Comparison of ENCODE assay signal across 12 cellular contexts in genomic region chr18:13379062-13379800, GRCh38.
A peak's percentile ranks its signal among the peaks of the same experiment; 100 is the strongest.
DNase-seq lines count a peak whose midpoint lies in the region; ATAC-seq and TF ChIP-seq lines count a peak whose summit lies in the region.
"Had no signal": no experiment of that assay in that cellular context is flagged by ENCODE, and none has a peak within 500 bp of the region (broad histone marks: within the 10 kb centered on the region; RNA-seq: fewer than 3 reads in every experiment).

No MANE protein-coding gene starts in this region.

- no peaks in the 10 kb centered on the region for H3K36me3 ChIP-seq in stomach

- TF ChIP-seq CTCF in natural killer cell (IDR thresholded peaks at IDR 0.05) (no peak), stomach (IDR thresholded peaks at IDR 0.05) (no peak)

- peaks cover 21 to 70% (median 41%) of the 10 kb centered on the region in 4 donors for H3K4me1 ChIP-seq in stomach

- DNase-seq in natural killer cell treated with Interleukin-12 subunit alpha and Interleukin-12 subunit beta and Interleukin-15 and Interleukin-18, amount 100 ng/mL, for 72 hours (ENCODE audit: low spot score) = peak; percentile 47
- DNase-seq in natural killer cell (no peak), left colon (peak in 1 of 2 donors; percentile 23), HEK293T (ENCODE audit: extremely low spot score) (no peak), stomach (no peak)
- DNase-seq in activated naive CD8-positive, alpha-beta T cell treated with anti-CD3 and anti-CD28 coated beads, Interleukin-2, amount 50 U/mL, for 24 hours = no peak
- no peak for DNase-seq in effector CD8-positive, alpha-beta T cell (lab: John Stamatoyannopoulos, UW)
- DNase-seq: NCI-H1105 treated with DMSO at 0.1 percent for 48 hours, occipital lobe had no signal

- no peak for TF ChIP-seq POLR2A in stomach (IDR thresholded peaks at IDR 0.05)

- H3K4me3 ChIP-seq in stomach = no peak overlapping the region

- no peak overlapping the region for H3K27ac Mint-ChIP-seq in natural killer cell treated with Interleukin-12 subunit alpha and Interleukin-12 subunit beta and Interleukin-15 and Interleukin-18, amount 100 ng/mL, for 72 hours
- H3K27ac Mint-ChIP-seq in natural killer cell = peak overlapping the region in 1 of 2 donors; percentile 26
- H3K27ac Mint-ChIP-seq in activated naive CD8-positive, alpha-beta T cell treated with anti-CD3 and anti-CD28 coated beads, Interleukin-2, amount 50 U/mL, for 24 hours = peak overlapping the region; percentile 87
- H3K27ac Mint-ChIP-seq: stimulated activated memory B cell treated with anti-CD40 and anti-IgM and Interleukin-4, amounts not matched to agents 10 μg/mL and 1 μg/mL and 100 μg/mL, for 72 hours had no signal

- CTCF ChIA-PET in HEK293T (lab: Yijun Ruan, JAX) = no interaction called here

- no peaks in the 10 kb centered on the region for H3K9me3 ChIP-seq in stomach

- no peak overlapping the region for H3K27ac ChIP-seq in stomach

- POLR2A ChIA-PET in HEK293T (lab: Yijun Ruan, JAX) = no interaction called here

- no peak for TF ChIP-seq EP300 in stomach (IDR thresholded peaks at IDR 0.05)

- H3K4me3 Mint-ChIP-seq in natural killer cell treated with Interleukin-12 subunit alpha and Interleukin-12 subunit beta and Interleukin-15 and Interleukin-18, amount 100 ng/mL, for 72 hours = no peak overlapping the region
- H3K4me3 Mint-ChIP-seq in natural killer cell = no peak overlapping the region
- no peak overlapping the region for H3K4me3 Mint-ChIP-seq in activated naive CD8-positive, alpha-beta T cell treated with anti-CD3 and anti-CD28 coated beads, Interleukin-2, amount 50 U/mL, for 24 hours
- H3K4me3 Mint-ChIP-seq: CD8-positive, alpha-beta T cell; stimulated activated memory B cell treated with anti-CD40 and anti-IgM and Interleukin-4, amounts not matched to agents 10 μg/mL and 1 μg/mL and 100 μg/mL, for 72 hours had no signal

- peaks cover 23 to 27% of the 10 kb centered on the region in 2 donors for H3K4me1 Mint-ChIP-seq in natural killer cell treated with Interleukin-12 subunit alpha and Interleukin-12 subunit beta and Interleukin-15 and Interleukin-18, amount 100 ng/mL, for 72 hours (ENCODE audit: low read depth in 2 of 2)
- H3K4me1 Mint-ChIP-seq in natural killer cell = peaks cover 17 to 19% of the 10 kb centered on the region in 2 donors
- H3K4me1 Mint-ChIP-seq in activated naive CD8-positive, alpha-beta T cell treated with anti-CD3 and anti-CD28 coated beads, Interleukin-2, amount 50 U/mL, for 24 hours = peaks cover 90% of the 10 kb centered on the region

- peaks cover 0 to 4% of the 10 kb centered on the region in 2 donors for H3K27me3 Mint-ChIP-seq in natural killer cell treated with Interleukin-12 subunit alpha and Interleukin-12 subunit beta and Interleukin-15 and Interleukin-18, amount 100 ng/mL, for 72 hours
- H3K27me3 Mint-ChIP-seq in natural killer cell (ENCODE audit: low read depth in 2 of 2) = no peaks in the 10 kb centered on the region
- H3K27me3 Mint-ChIP-seq in activated naive CD8-positive, alpha-beta T cell treated with anti-CD3 and anti-CD28 coated beads, Interleukin-2, amount 50 U/mL, for 24 hours = no peaks in the 10 kb centered on the region
- H3K27me3 Mint-ChIP-seq: stimulated activated memory B cell treated with anti-CD40 and anti-IgM and Interleukin-4, amounts not matched to agents 10 μg/mL and 1 μg/mL and 100 μg/mL, for 72 hours had no signal

- H3K27me3 ChIP-seq in stomach = no peaks in the 10 kb centered on the region

- H3K9me3 Mint-ChIP-seq in natural killer cell treated with Interleukin-12 subunit alpha and Interleukin-12 subunit beta and Interleukin-15 and Interleukin-18, amount 100 ng/mL, for 72 hours = no peaks in the 10 kb centered on the region
- H3K9me3 Mint-ChIP-seq in natural killer cell = no peaks in the 10 kb centered on the region
- H3K9me3 Mint-ChIP-seq in activated naive CD8-positive, alpha-beta T cell treated with anti-CD3 and anti-CD28 coated beads, Interleukin-2, amount 50 U/mL, for 24 hours = no peaks in the 10 kb centered on the region
- H3K9me3 Mint-ChIP-seq: CD8-positive, alpha-beta T cell; stimulated activated memory B cell treated with anti-CD40 and anti-IgM and Interleukin-4, amounts not matched to agents 10 μg/mL and 1 μg/mL and 100 μg/mL, for 72 hours had no signal

- ATAC-seq in natural killer cell treated with Interleukin-12 subunit alpha and Interleukin-12 subunit beta and Interleukin-15 and Interleukin-18, amount 100 ng/mL, for 72 hours = no peak
- ATAC-seq in natural killer cell = no peak
- ATAC-seq in activated naive CD8-positive, alpha-beta T cell treated with anti-CD3 and anti-CD28 coated beads, Interleukin-2, amount 50 U/mL, for 24 hours = no peak
- peak; percentile 45 for ATAC-seq in left colon
- no peak for ATAC-seq in esophagus mucosa
- ATAC-seq: CD8-positive, alpha-beta T cell; stimulated activated memory B cell treated with anti-CD40 and anti-IgM and Interleukin-4, amounts not matched to agents 10 μg/mL and 1 μg/mL and 100 μg/mL, for 72 hours had no signal

- 58 to 73% (median 69%) methylated on average over 7 of the region's 7 CpGs for WGBS in stomach, 5 donors

- H3K36me3 Mint-ChIP-seq in natural killer cell treated with Interleukin-12 subunit alpha and Interleukin-12 subunit beta and Interleukin-15 and Interleukin-18, amount 100 ng/mL, for 72 hours = no peaks in the 10 kb centered on the region
- no peaks in the 10 kb centered on the region for H3K36me3 Mint-ChIP-seq in natural killer cell
- H3K36me3 Mint-ChIP-seq in activated naive CD8-positive, alpha-beta T cell treated with anti-CD3 and anti-CD28 coated beads, Interleukin-2, amount 50 U/mL, for 24 hours (ENCODE audit: low read depth) = no peaks in the 10 kb centered on the region
- H3K36me3 Mint-ChIP-seq: CD8-positive, alpha-beta T cell; stimulated activated memory B cell treated with anti-CD40 and anti-IgM and Interleukin-4, amounts not matched to agents 10 μg/mL and 1 μg/mL and 100 μg/mL, for 72 hours had no signal

- intact Hi-C loops in natural killer cell (cut with micrococcal nuclease) = no loop called here
- intact Hi-C loops in left colon (cut with DNase I, micrococcal nuclease) = no loop called here
- intact Hi-C loops in stomach (cut with DNase I; ENCODE audit: low total_unique reads) = no loop called here

TF ChIP-seq in HEK293T, 16 proteins besides CTCF, POLR2A, EP300 and RAD21:
- TF ChIP-seq SP1 (IDR thresholded peaks at IDR 0.05) (no peak), LEF1 (IDR thresholded peaks at IDR 0.05; ENCODE audit: borderline replicate concordance) (no peak), FOXK2 (IDR thresholded peaks at IDR 0.05) (no peak), PKNOX1 (IDR thresholded peaks at IDR 0.05) (no peak), BHLHE40 (IDR thresholded peaks at IDR 0.05; ENCODE audit: borderline replicate concordance) (no peak), FOXM1 (IDR thresholded peaks at IDR 0.05; ENCODE audit: borderline replicate concordance) (no peak), ZNF384 (IDR thresholded peaks at IDR 0.05) (no peak), FOXA1 (IDR thresholded peaks at IDR 0.05) (no peak), TARDBP (IDR thresholded peaks at IDR 0.05) (no peak), NFRKB (IDR thresholded peaks at IDR 0.05) (no peak), L3MBTL2 (conservative IDR thresholded peaks at IDR 0.05) (no peak)
